In the genomic region with DNA sequence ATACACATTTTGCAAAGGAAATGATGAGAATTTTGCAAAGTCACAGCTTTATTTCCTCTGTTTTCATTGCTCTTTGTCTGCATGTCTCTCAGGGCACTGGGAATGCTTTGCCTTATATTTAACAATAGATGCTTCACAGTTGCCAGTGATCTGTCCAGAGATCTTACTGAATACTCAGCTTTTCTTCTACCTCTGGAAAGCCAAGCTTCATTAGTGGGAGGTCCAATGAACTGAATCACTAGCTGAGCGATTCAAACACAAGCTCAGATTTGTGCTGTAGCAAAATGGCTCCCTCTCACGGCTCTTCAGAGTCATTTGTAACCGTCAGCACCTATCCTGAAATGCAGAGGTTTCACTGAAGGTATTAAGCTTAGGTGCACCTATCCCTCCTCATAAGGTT, we compare ENCODE assay signal across 8 cellular contexts.
DNase-seq lines count a peak whose midpoint lies in the region; ATAC-seq, FAIRE-seq and TF ChIP-seq lines count a peak whose summit lies in the region.

No MANE protein-coding gene starts in this region.

- H3K4me1 Mint-ChIP-seq in HFFc6 (ENCODE audit: low read depth) (peaks cover 82% of the 10 kb centered on the region), WTC11 (peaks cover 17% of the 10 kb centered on the region)
- no peaks in the 10 kb centered on the region for H3K4me1 Mint-ChIP-seq in activated T-cell treated with anti-CD3 and anti-CD28 coated beads, Interleukin-2, amount 50 U/mL, for 24 hours (ENCODE audit: low read depth)

- POLR2A ChIA-PET in WTC11 (lab: Charles Lee), result no interaction called here

- H3K27ac Mint-ChIP-seq in HFFc6 (peak overlapping the region; percentile 79), WTC11 (no peak overlapping the region)
- no peak overlapping the region for H3K27ac Mint-ChIP-seq in activated T-cell treated with anti-CD3 and anti-CD28 coated beads, Interleukin-2, amount 50 U/mL, for 24 hours

- no peak for FAIRE-seq in urothelium cell line (lab: Jason Lieb, UNC)

- ATAC-seq in WTC11, result peak; percentile 83
- no peak for ATAC-seq in HG03175 (IDR thresholded peaks at IDR 0.05; ENCODE audit: unreplicated experiment)

- H3K36me3 Mint-ChIP-seq in HFFc6 (ENCODE audit: low read depth), result peaks cover 68% of the 10 kb centered on the region
- no peaks in the 10 kb centered on the region for H3K36me3 Mint-ChIP-seq in WTC11
- H3K36me3 Mint-ChIP-seq in activated T-cell treated with anti-CD3 and anti-CD28 coated beads, Interleukin-2, amount 50 U/mL, for 24 hours (ENCODE audit: low read depth), result no peaks in the 10 kb centered on the region

- CTCF ChIA-PET in WTC11 (lab: Charles Lee), result interaction anchor here (0.9 to 2.5 kb wide), 14 partner anchors 8 to 219 kb away, joined by 3 to 15 read pairs (median 4); a partner anchor contains a TSS

- H3K9me3 Mint-ChIP-seq in HFFc6 (no peaks in the 10 kb centered on the region), WTC11 (no peaks in the 10 kb centered on the region)
- H3K9me3 Mint-ChIP-seq in activated T-cell treated with anti-CD3 and anti-CD28 coated beads, Interleukin-2, amount 50 U/mL, for 24 hours, result no peaks in the 10 kb centered on the region

- H3K27me3 Mint-ChIP-seq in HFFc6 (ENCODE audit: insufficient read depth), result peaks cover 9% of the 10 kb centered on the region
- no peaks in the 10 kb centered on the region for H3K27me3 Mint-ChIP-seq in WTC11 (ENCODE audit: low read depth)
- no peaks in the 10 kb centered on the region for H3K27me3 Mint-ChIP-seq in activated T-cell treated with anti-CD3 and anti-CD28 coated beads, Interleukin-2, amount 50 U/mL, for 24 hours

- peak; percentile 78 for DNase-seq in A172 (ENCODE audit: low spot score)
- DNase-seq in HFFc6, result peak; percentile 78
- no peak for DNase-seq in WTC11 (ENCODE audit: low spot score)
- DNase-seq in hippocampal formation (lab: John Stamatoyannopoulos, UW), result peak; percentile 15 to 81
- DNase-seq in NOMO-1 (lab: John Stamatoyannopoulos, UW; ENCODE audit: unreplicated experiment in 2 of 2), result no peak
- DNase-seq in activated T-cell treated with anti-CD3 and anti-CD28 coated beads, Interleukin-2, amount 50 U/mL, for 24 hours, result no peak
- DNase-seq in urothelium cell line (ENCODE audit: low spot score), result no peak

- H3K4me3 Mint-ChIP-seq in HFFc6 (peak overlapping the region; percentile 41; the same call in 1 of the 2 replicates), WTC11 (no peak overlapping the region)
- no peak overlapping the region for H3K4me3 Mint-ChIP-seq in activated T-cell treated with anti-CD3 and anti-CD28 coated beads, Interleukin-2, amount 50 U/mL, for 24 hours

- TF ChIP-seq CTCF in HFFc6 (IDR thresholded peaks at IDR 0.05) (peak; percentile 70), WTC11 (IDR thresholded peaks at IDR 0.05) (no peak)

TF ChIP-seq in WTC11, 78 proteins besides CTCF, POLR2A, EP300 and RAD21:
- TF ChIP-seq NR1H2 (CRISPR knock-in tag; IDR thresholded peaks at IDR 0.05), result no peak
- no peak for TF ChIP-seq JUN (CRISPR knock-in tag; IDR thresholded peaks at IDR 0.05)
- TF ChIP-seq NR2C2 (CRISPR knock-in tag; IDR thresholded peaks at IDR 0.05), result no peak
- no peak for TF ChIP-seq SOX15 (CRISPR knock-in tag; IDR thresholded peaks at IDR 0.05)
- no peak for TF ChIP-seq ZNF396 (CRISPR knock-in tag; IDR thresholded peaks at IDR 0.05; ENCODE audit: borderline replicate concordance)
- no peak for TF ChIP-seq SMAD3 (CRISPR knock-in tag; IDR thresholded peaks at IDR 0.05; ENCODE audit: borderline replicate concordance)
- no peak for TF ChIP-seq SMAD4 (CRISPR knock-in tag; IDR thresholded peaks at IDR 0.05)
- TF ChIP-seq, protein P1, sequence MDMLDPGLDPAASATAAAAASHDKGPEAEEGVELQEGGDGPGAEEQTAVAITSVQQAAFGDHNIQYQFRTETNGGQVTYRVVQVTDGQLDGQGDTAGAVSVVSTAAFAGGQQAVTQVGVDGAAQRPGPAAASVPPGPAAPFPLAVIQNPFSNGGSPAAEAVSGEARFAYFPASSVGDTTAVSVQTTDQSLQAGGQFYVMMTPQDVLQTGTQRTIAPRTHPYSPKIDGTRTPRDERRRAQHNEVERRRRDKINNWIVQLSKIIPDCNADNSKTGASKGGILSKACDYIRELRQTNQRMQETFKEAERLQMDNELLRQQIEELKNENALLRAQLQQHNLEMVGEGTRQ (CRISPR knock-in tag; IDR thresholded peaks at IDR 0.05), result no peak
- no peak for TF ChIP-seq JAZF1 (CRISPR knock-in tag; IDR thresholded peaks at IDR 0.05)
- no peak for TF ChIP-seq ETV6 (CRISPR knock-in tag; IDR thresholded peaks at IDR 0.05)
- TF ChIP-seq, protein P2, sequence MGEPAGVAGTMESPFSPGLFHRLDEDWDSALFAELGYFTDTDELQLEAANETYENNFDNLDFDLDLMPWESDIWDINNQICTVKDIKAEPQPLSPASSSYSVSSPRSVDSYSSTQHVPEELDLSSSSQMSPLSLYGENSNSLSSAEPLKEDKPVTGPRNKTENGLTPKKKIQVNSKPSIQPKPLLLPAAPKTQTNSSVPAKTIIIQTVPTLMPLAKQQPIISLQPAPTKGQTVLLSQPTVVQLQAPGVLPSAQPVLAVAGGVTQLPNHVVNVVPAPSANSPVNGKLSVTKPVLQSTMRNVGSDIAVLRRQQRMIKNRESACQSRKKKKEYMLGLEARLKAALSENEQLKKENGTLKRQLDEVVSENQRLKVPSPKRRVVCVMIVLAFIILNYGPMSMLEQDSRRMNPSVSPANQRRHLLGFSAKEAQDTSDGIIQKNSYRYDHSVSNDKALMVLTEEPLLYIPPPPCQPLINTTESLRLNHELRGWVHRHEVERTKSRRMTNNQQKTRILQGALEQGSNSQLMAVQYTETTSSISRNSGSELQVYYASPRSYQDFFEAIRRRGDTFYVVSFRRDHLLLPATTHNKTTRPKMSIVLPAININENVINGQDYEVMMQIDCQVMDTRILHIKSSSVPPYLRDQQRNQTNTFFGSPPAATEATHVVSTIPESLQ (CRISPR knock-in tag; IDR thresholded peaks at IDR 0.05), result no peak
- TF ChIP-seq, protein P3, sequence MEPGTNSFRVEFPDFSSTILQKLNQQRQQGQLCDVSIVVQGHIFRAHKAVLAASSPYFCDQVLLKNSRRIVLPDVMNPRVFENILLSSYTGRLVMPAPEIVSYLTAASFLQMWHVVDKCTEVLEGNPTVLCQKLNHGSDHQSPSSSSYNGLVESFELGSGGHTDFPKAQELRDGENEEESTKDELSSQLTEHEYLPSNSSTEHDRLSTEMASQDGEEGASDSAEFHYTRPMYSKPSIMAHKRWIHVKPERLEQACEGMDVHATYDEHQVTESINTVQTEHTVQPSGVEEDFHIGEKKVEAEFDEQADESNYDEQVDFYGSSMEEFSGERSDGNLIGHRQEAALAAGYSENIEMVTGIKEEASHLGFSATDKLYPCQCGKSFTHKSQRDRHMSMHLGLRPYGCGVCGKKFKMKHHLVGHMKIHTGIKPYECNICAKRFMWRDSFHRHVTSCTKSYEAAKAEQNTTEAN (CRISPR knock-in tag; IDR thresholded peaks at IDR 0.05), result no peak
- TF ChIP-seq, protein P4, sequence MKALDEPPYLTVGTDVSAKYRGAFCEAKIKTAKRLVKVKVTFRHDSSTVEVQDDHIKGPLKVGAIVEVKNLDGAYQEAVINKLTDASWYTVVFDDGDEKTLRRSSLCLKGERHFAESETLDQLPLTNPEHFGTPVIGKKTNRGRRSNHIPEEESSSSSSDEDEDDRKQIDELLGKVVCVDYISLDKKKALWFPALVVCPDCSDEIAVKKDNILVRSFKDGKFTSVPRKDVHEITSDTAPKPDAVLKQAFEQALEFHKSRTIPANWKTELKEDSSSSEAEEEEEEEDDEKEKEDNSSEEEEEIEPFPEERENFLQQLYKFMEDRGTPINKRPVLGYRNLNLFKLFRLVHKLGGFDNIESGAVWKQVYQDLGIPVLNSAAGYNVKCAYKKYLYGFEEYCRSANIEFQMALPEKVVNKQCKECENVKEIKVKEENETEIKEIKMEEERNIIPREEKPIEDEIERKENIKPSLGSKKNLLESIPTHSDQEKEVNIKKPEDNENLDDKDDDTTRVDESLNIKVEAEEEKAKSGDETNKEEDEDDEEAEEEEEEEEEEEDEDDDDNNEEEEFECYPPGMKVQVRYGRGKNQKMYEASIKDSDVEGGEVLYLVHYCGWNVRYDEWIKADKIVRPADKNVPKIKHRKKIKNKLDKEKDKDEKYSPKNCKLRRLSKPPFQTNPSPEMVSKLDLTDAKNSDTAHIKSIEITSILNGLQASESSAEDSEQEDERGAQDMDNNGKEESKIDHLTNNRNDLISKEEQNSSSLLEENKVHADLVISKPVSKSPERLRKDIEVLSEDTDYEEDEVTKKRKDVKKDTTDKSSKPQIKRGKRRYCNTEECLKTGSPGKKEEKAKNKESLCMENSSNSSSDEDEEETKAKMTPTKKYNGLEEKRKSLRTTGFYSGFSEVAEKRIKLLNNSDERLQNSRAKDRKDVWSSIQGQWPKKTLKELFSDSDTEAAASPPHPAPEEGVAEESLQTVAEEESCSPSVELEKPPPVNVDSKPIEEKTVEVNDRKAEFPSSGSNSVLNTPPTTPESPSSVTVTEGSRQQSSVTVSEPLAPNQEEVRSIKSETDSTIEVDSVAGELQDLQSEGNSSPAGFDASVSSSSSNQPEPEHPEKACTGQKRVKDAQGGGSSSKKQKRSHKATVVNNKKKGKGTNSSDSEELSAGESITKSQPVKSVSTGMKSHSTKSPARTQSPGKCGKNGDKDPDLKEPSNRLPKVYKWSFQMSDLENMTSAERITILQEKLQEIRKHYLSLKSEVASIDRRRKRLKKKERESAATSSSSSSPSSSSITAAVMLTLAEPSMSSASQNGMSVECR (CRISPR knock-in tag; IDR thresholded peaks at IDR 0.05; ENCODE audit: borderline replicate concordance), result no peak
- TF ChIP-seq TEAD1 (CRISPR knock-in tag; IDR thresholded peaks at IDR 0.05), result no peak
- no peak for TF ChIP-seq FOXK1 (CRISPR knock-in tag; IDR thresholded peaks at IDR 0.05)
- no peak for TF ChIP-seq ZNF317 (CRISPR knock-in tag; IDR thresholded peaks at IDR 0.05; ENCODE audit: borderline replicate concordance, low read depth)
- no peak for TF ChIP-seq CREB1 (CRISPR knock-in tag; IDR thresholded peaks at IDR 0.05)

Comparison
In these comparisons a context has a peak if more than half of its experiments do, and no peak if none do; other contexts are left out.
1. DNase-seq: peak in A172 (single experiment), HFFc6 (single experiment) and hippocampal formation (2 of 2); none in WTC11 (single experiment), NOMO-1 (0 of 2), activated T-cell treated with anti-CD3 and anti-CD28 coated beads, Interleukin-2, amount 50 U/mL, for 24 hours (single experiment) and urothelium cell line (single experiment).